33 cellular contexts compared by ENCODE assay signal in genomic region chr4:65831828-65832227, GRCh38.
"Had no signal": no experiment of that assay in that cellular context is flagged by ENCODE, and none has a peak within 500 bp of the region (broad histone marks: within the 10 kb centered on the region; RNA-seq: fewer than 3 reads in every experiment).

No MANE protein-coding gene starts in this region.

- H3K4me3 Mint-ChIP-seq: activated B cell treated with CpG ODN at 0.5 μM for 24 hours; activated CD4-positive, alpha-beta memory T cell treated with anti-CD3 and anti-CD28 coated beads for 36 hours; activated CD4-positive, alpha-beta T cell treated with anti-CD3 and anti-CD28 coated beads, Interleukin-2, amount 10 ng/mL, durations not matched to agents 24 days and 14 days; activated CD8-positive, alpha-beta T cell treated with anti-CD3 and anti-CD28 coated beads for 36 hours; activated naive CD4-positive, alpha-beta T cell treated with anti-CD3 and anti-CD28 coated beads for 36 hours; activated naive CD8-positive, alpha-beta T cell treated with anti-CD3 and anti-CD28 coated beads for 36 hours; activated T-cell treated with anti-CD3 and anti-CD28 coated beads, Interleukin-2, amount 50 U/mL, for 4 hours; activated T-cell treated with anti-CD3 and anti-CD28 coated beads, Interleukin-2, amount 50 U/mL, for 72 hours; activated T-helper 1 cell treated with anti-CD3 and anti-CD28 coated beads, Interleukin-12 subunit alpha, Interleukin-12 subunit beta, Interleukin-2, Interleukin-4 antibody, amounts not matched to agents 30 ng/mL and 10 ng/mL and 1 ng/mL, durations not matched to agents 14 hours and 24 hours and 36 hours; activated T-helper 17 cell treated with anti-CD3 and anti-CD28 coated beads, Interleukin-2, amount 50 U/mL, for 72 hours; T-helper 2 cell treated with Interferon-gamma antibody and Interleukin-4, amounts not matched to agents 5 μg/mL and 100 μg/mL, for 36 hours had no signal

- H3K36me3 ChIP-seq: adrenal gland, brain microvascular endothelial cell, breast epithelium had no signal

- H3K27me3 Mint-ChIP-seq: activated B cell treated with CpG ODN at 0.5 μM for 24 hours; activated CD4-positive, alpha-beta memory T cell treated with anti-CD3 and anti-CD28 coated beads for 36 hours; activated CD4-positive, alpha-beta T cell treated with anti-CD3 and anti-CD28 coated beads, Interleukin-2, amount 10 ng/mL, durations not matched to agents 24 days and 14 days; activated CD8-positive, alpha-beta T cell treated with anti-CD3 and anti-CD28 coated beads for 36 hours; activated naive CD8-positive, alpha-beta T cell treated with anti-CD3 and anti-CD28 coated beads for 36 hours; activated T-helper 17 cell treated with anti-CD3 and anti-CD28 coated beads, Interleukin-2, amount 50 U/mL, for 72 hours had no signal

- H3K4me3 ChIP-seq: adrenal gland, body of pancreas, breast epithelium had no signal

- DNase-seq: activated B cell treated with CpG ODN at 0.5 μM for 24 hours; activated CD4-positive, alpha-beta memory T cell treated with anti-CD3 and anti-CD28 coated beads for 36 hours; activated CD4-positive, alpha-beta T cell treated with anti-CD3 and anti-CD28 coated beads for 4 hours; activated CD4-positive, alpha-beta T cell treated with anti-CD3 and anti-CD28 coated beads, Interleukin-2, amount 10 ng/mL, durations not matched to agents 24 days and 14 days; activated CD4-positive, alpha-beta T cell treated with anti-CD3 and anti-CD28 coated beads, Interleukin-2, amount 50 U/mL, for 1 hour; activated CD4-positive, alpha-beta T cell treated with anti-CD3 and anti-CD28 coated beads, Interleukin-2, amount 50 U/mL, for 4 hours; activated CD4-positive, CD25-positive, alpha-beta regulatory T cell treated with anti-CD3 and anti-CD28 coated beads, Interleukin-2, amount 50 U/mL, for 72 hours; activated CD8-positive, alpha-beta memory T cell treated with anti-CD3 and anti-CD28 coated beads, Interleukin-2, amount 50 U/mL, for 4 hours; activated CD8-positive, alpha-beta T cell treated with anti-CD3 and anti-CD28 coated beads for 36 hours; activated effector memory CD4-positive, alpha-beta T cell treated with anti-CD3 and anti-CD28 coated beads, Interleukin-2, amount 50 U/mL, for 16 hours; activated gamma-delta T cell treated with Interleukin-2 at 50 U/mL for 16 hours; activated naive CD4-positive, alpha-beta T cell; activated naive CD4-positive, alpha-beta T cell treated with anti-CD3 and anti-CD28 coated beads for 36 hours; activated naive CD4-positive, alpha-beta T cell treated with anti-CD3 and anti-CD28 coated beads, Interleukin-2, amount 50 U/mL, for 16 hours; activated naive CD8-positive, alpha-beta T cell treated with anti-CD3 and anti-CD28 coated beads for 36 hours; activated T-cell treated with anti-CD3 and anti-CD28 coated beads for 4 hours; activated T-cell treated with anti-CD3 and anti-CD28 coated beads, Interleukin-2, amount 50 U/mL, for 1 hour; activated T-cell treated with anti-CD3 and anti-CD28 coated beads, Interleukin-2, amount 50 U/mL, for 4 hours; activated T-cell treated with anti-CD3 and anti-CD28 coated beads, Interleukin-2, amount 50 U/mL, for 72 hours; adrenal gland; amniotic stem cell; aorta; body of pancreas; brain microvascular endothelial cell; central memory CD4-positive, alpha-beta T cell; T-helper 2 cell; T-helper 9 cell had no signal

- H3K9me3 Mint-ChIP-seq: activated B cell treated with CpG ODN at 0.5 μM for 24 hours; activated CD4-positive, alpha-beta T cell treated with anti-CD3 and anti-CD28 coated beads, Interleukin-2, amount 10 ng/mL, durations not matched to agents 24 days and 14 days; activated naive CD8-positive, alpha-beta T cell treated with anti-CD3 and anti-CD28 coated beads for 36 hours had no signal

- H3K9me3 ChIP-seq: adrenal gland, body of pancreas, breast epithelium had no signal

- H3K36me3 Mint-ChIP-seq: activated CD4-positive, alpha-beta memory T cell treated with anti-CD3 and anti-CD28 coated beads for 36 hours; activated naive CD8-positive, alpha-beta T cell treated with anti-CD3 and anti-CD28 coated beads for 36 hours had no signal

- H3K27me3 ChIP-seq: adrenal gland, body of pancreas, brain microvascular endothelial cell, breast epithelium had no signal

- H3K27ac Mint-ChIP-seq: activated B cell treated with CpG ODN at 0.5 μM for 24 hours; activated CD4-positive, alpha-beta memory T cell treated with anti-CD3 and anti-CD28 coated beads for 36 hours; activated CD4-positive, alpha-beta T cell treated with anti-CD3 and anti-CD28 coated beads, Interleukin-2, amount 10 ng/mL, durations not matched to agents 24 days and 14 days; activated CD8-positive, alpha-beta T cell treated with anti-CD3 and anti-CD28 coated beads for 36 hours; activated naive CD4-positive, alpha-beta T cell treated with anti-CD3 and anti-CD28 coated beads for 36 hours; activated naive CD4-positive, alpha-beta T cell treated with anti-CD3 and anti-CD28 coated beads, Interleukin-2, amount 50 U/mL, for 72 hours; activated naive CD8-positive, alpha-beta T cell treated with anti-CD3 and anti-CD28 coated beads for 36 hours; activated T-cell treated with anti-CD3 and anti-CD28 coated beads, Interleukin-2, amount 50 U/mL, for 72 hours; activated T-helper 1 cell treated with anti-CD3 and anti-CD28 coated beads, Interleukin-12 subunit alpha, Interleukin-12 subunit beta, Interleukin-2, Interleukin-4 antibody, amounts not matched to agents 30 ng/mL and 10 ng/mL and 1 ng/mL, durations not matched to agents 14 hours and 24 hours and 36 hours; activated T-helper 17 cell treated with anti-CD3 and anti-CD28 coated beads, Interleukin-2, amount 50 U/mL, for 72 hours; T-helper 2 cell treated with Interferon-gamma antibody and Interleukin-4, amounts not matched to agents 5 μg/mL and 100 μg/mL, for 36 hours had no signal

- H3K4me1 ChIP-seq: adrenal gland, body of pancreas, breast epithelium had no signal

- H3K4me1 Mint-ChIP-seq: activated B cell treated with CpG ODN at 0.5 μM for 24 hours; activated CD4-positive, alpha-beta T cell treated with anti-CD3 and anti-CD28 coated beads, Interleukin-2, amount 10 ng/mL, durations not matched to agents 24 days and 14 days; activated naive CD8-positive, alpha-beta T cell treated with anti-CD3 and anti-CD28 coated beads for 36 hours; activated T-helper 17 cell treated with anti-CD3 and anti-CD28 coated beads, Interleukin-2, amount 50 U/mL, for 72 hours had no signal

- H3K27ac ChIP-seq: adrenal gland, body of pancreas, brain microvascular endothelial cell, breast epithelium, VCaP had no signal
